Comparison of ENCODE assay signal across 14 cellular contexts in the genomic region with DNA sequence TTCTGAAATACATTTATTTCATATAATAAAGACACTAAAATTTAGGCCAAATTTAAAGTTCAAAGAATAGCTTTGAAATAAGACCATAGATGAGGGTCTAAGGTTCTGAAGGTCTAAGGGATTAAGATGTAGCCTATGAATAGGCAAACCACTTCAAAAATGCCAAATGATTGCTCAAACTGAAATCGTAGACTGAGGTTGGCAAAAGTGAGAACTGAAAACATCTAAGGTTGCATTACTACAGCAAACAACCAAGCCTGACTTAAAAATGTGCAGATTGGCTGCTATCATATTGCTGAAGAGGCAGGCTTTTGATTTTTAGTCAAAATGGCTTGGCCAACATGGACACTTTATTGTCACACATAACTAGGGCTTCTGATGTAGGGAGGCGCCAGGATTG. TPM values are rescaled to one million over a fixed set of nuclear protein-coding genes. Genes with fewer than 3 reads are reported as not detected.
DNase-seq lines count a peak whose midpoint lies in the region; ATAC-seq and TF ChIP-seq lines count a peak whose summit lies in the region.
"Had no signal": no experiment of that assay in that cellular context is flagged by ENCODE, and none has a peak within 500 bp of the region (broad histone marks: within the 10 kb centered on the region; RNA-seq: fewer than 3 reads in every experiment).

No MANE protein-coding gene starts in this region.

- DNase-seq in GM12865 (ENCODE audit: low read depth) (peak; percentile 60), omental fat pad (ENCODE audit: low spot score) (no peak), DMS53 treated with DMSO at 0.1 percent for 48 hours (lab: John Stamatoyannopoulos, UW; ENCODE audit: unreplicated experiment) (no peak), UCSD-AML1 (lab: John Stamatoyannopoulos, UW; ENCODE audit: unreplicated experiment) (no peak), retina (no peak)
- DNase-seq: amygdala; effector memory CD8-positive, alpha-beta T cell; H9; hypothalamus; KG1 had no signal

- ATAC-seq in GM19324 (IDR thresholded peaks at IDR 0.05; ENCODE audit: low FRiP score, unreplicated experiment) (peak; percentile 70), HG02763 (IDR thresholded peaks at IDR 0.05; ENCODE audit: unreplicated experiment) (peak; percentile 70), HG03521 (IDR thresholded peaks at IDR 0.05; ENCODE audit: unreplicated experiment) (peak; percentile 77), omental fat pad (ENCODE audit: low FRiP score) (no peak)
- ATAC-seq: effector memory CD8-positive, alpha-beta T cell had no signal

- no peak overlapping the region for H3K4me3 ChIP-seq in GM12865 (ENCODE audit: low read depth, low read length)
- H3K4me3 ChIP-seq: SJSA1 had no signal

- no peak for TF ChIP-seq CTCF in GM12865 (IDR thresholded peaks at IDR 0.05; ENCODE audit: insufficient read depth, low read depth, low read length, missing control alignments)
- no peak for TF ChIP-seq CTCF in omental fat pad (IDR thresholded peaks at IDR 0.05)

RNA-seq across cellular contexts. Expression of gene NDNF, which starts 41.3 kb away (rescaled TPM):
- 1 to 10 TPM in 3 of 4 donors, under 1 TPM in 1; 0.84 to 9.3 (median 1.5) TPM for total RNA-seq in omental fat pad
- total RNA-seq: SJSA1 had no signal

RNA-seq across cellular contexts. Expression of gene TNIP3, which starts 50.4 kb away (rescaled TPM):
- total RNA-seq in omental fat pad: 1 to 10 TPM in 2 of 4 donors, not detected in 2; 1.3 to 1.7 TPM
- total RNA-seq: H9 had no signal
